8 cellular contexts compared by ENCODE assay signal in genomic region chr6:7311920-7312615, GRCh38. TPM values are rescaled to one million over a fixed set of nuclear protein-coding genes. Genes with fewer than 3 reads are reported as not detected.
A peak's percentile ranks its signal among the peaks of the same experiment; 100 is the strongest.
DNase-seq lines count a peak whose midpoint lies in the region; ATAC-seq and TF ChIP-seq lines count a peak whose summit lies in the region.

No MANE protein-coding gene starts in this region.

- no peaks in the 10 kb centered on the region for H4K20me1 ChIP-seq in mammary epithelial cell (ENCODE audit: insufficient read depth, low read length)

- in situ Hi-C loops in mammary epithelial cell (cut with MboI; ENCODE audit: low sequenced_read_pairs in 2 of 2): no loop called here
- in situ Hi-C loops in transverse colon (cut with MboI; ENCODE audit: low pct_ligation_motif_present in 1 of 4, low pct_unique_long_range_greater_than_20kb in 1 of 4, low sequenced_read_pairs in 3 of 4): no loop called here

- H3K36me3 ChIP-seq in mammary epithelial cell (ENCODE audit: insufficient read depth, low read length) (peaks cover 16% of the 10 kb centered on the region), lower lobe of right lung (peaks cover 26% of the 10 kb centered on the region), transverse colon (peaks cover 0 to 25% (median 5%) of the 10 kb centered on the region in 4 donors)

- WGBS in mammary epithelial cell (ENCODE audit: low coverage, missing lambda C conversion rate): 1% methylated on average over 17 of the region's 17 CpGs
- 2 to 9% methylated on average over 7 to 17 of the region's 17 CpGs for WGBS in transverse colon (ENCODE audit: low coverage in 1 of 2), 2 donors

- H3K9ac ChIP-seq in mammary epithelial cell (ENCODE audit: insufficient read depth, low read length): peak overlapping the region; percentile 92

- TSS peak; percentile 30 for BruUV-seq in mammary epithelial cell (replicated peaks; lab: Mats Ljungman, UMichigan)

- no peaks in the 10 kb centered on the region for H3K9me3 ChIP-seq in mammary epithelial cell (replicated peaks; ENCODE audit: insufficient read depth, low read length)
- no peaks in the 10 kb centered on the region for H3K9me3 ChIP-seq in lower lobe of right lung
- H3K9me3 ChIP-seq in transverse colon: no peaks in the 10 kb centered on the region

- H3K4me3 ChIP-seq in mammary epithelial cell (replicated peaks in 1 of 3; ENCODE audit: insufficient read depth in 1 of 3, low read depth in 2 of 3, low read length in 3 of 3) (peak overlapping the region; percentile 74 to 97 (median 89)), lower lobe of right lung (peak overlapping the region; percentile 96), transverse colon (peak overlapping the region; percentile 84 to 93 (median 86))

- H2AFZ ChIP-seq in mammary epithelial cell (ENCODE audit: low read depth, low read length): peak overlapping the region; percentile 85

- H3K27me3 ChIP-seq in mammary epithelial cell (ENCODE audit: insufficient read depth, low read length) (no peaks in the 10 kb centered on the region), lower lobe of right lung (ENCODE audit: low read depth) (no peaks in the 10 kb centered on the region), transverse colon (no peaks in the 10 kb centered on the region)

- peak overlapping the region; percentile 90 for H3K4me2 ChIP-seq in mammary epithelial cell (ENCODE audit: insufficient read depth, low read depth, low read length)

- peaks cover 59% of the 10 kb centered on the region for H3K79me2 ChIP-seq in mammary epithelial cell (ENCODE audit: insufficient read depth, low read length)

- H3K27ac ChIP-seq in mammary epithelial cell (ENCODE audit: insufficient read depth, low read depth, low read length) (peak overlapping the region; percentile 85), lower lobe of right lung (peak overlapping the region; percentile 93), transverse colon (peak overlapping the region; percentile 90 to 98 (median 94))

- TF ChIP-seq CTCF in mammary epithelial cell (conservative IDR thresholded peaks at IDR 0.05 in 1 of 2, IDR thresholded peaks at IDR 0.05 in 1 of 2; ENCODE audit: extremely low read depth in 1 of 2, insufficient read depth in 1 of 2, low read depth in 1 of 2, low read length in 2 of 2) (no peak), lower lobe of right lung (IDR thresholded peaks at IDR 0.05) (no peak), transverse colon (IDR thresholded peaks at IDR 0.05) (no peak)

- intact Hi-C loops in Right ventricle myocardium superior (cut with DNase I): loop anchor here (2.0 to 10.0 kb wide), 2 partner anchors 79 to 303 kb away; no protein-coding TSS in a partner anchor
- intact Hi-C loops in Right ventricle myocardium inferior (cut with DNase I): no loop called here
- intact Hi-C loops in mammary epithelial cell (cut with micrococcal nuclease): loop anchor here (1.0 to 5.0 kb wide), 3 partner anchors 240 to 303 kb away; no protein-coding TSS in a partner anchor
- intact Hi-C loops in lower lobe of right lung (cut with DNase I): no loop called here
- intact Hi-C loops in transverse colon (cut with DNase I; ENCODE audit: low total_unique reads): loop anchor here (2.0 kb wide), 1 partner anchor 77 kb away; the partner anchor contains the start of genes CAGE1 and RIOK1

- TF ChIP-seq POLR2A in transverse colon (IDR thresholded peaks at IDR 0.05): no peak

- H3K4me1 ChIP-seq in mammary epithelial cell (ENCODE audit: insufficient read depth, low read length) (peaks cover 12% of the 10 kb centered on the region), lower lobe of right lung (peaks cover 41% of the 10 kb centered on the region), transverse colon (peaks cover 9 to 33% (median 18%) of the 10 kb centered on the region in 4 donors)

- TF ChIP-seq EP300 in transverse colon (IDR thresholded peaks at IDR 0.05; ENCODE audit: low read depth): no peak

- dilution Hi-C loops in mammary epithelial cell (cut with HindIII; ENCODE audit: low sequenced_read_pairs): loop anchor here (5.0 kb wide), 1 partner anchor 75 kb away; the partner anchor contains the start of genes CAGE1 and RIOK1

- DNase-seq in Right ventricle myocardium superior (no peak), Right ventricle myocardium inferior (ENCODE audit: missing footprints) (no peak), NCI-H460 (ENCODE audit: extremely low read depth, low read depth) (peak; percentile 14), mammary epithelial cell (peak; percentile 40), lower lobe of right lung (no peak), transverse colon (no peak), NCI-H748 treated with DMSO at 0.1 percent for 48 hours (lab: John Stamatoyannopoulos, UW) (no peak)

- CTCF ChIA-PET in mammary epithelial cell (lab: Charles Lee; ENCODE audit: low non-redundant PET): no interaction called here

- peak; percentile 1 for ATAC-seq in Right ventricle myocardium superior (ENCODE audit: poor library complexity)
- ATAC-seq in Right ventricle myocardium inferior: no peak
- peak in 1 of 2 donors; percentile 0 for ATAC-seq in lower lobe of right lung
- no peak for ATAC-seq in HG03439 (IDR thresholded peaks at IDR 0.05; ENCODE audit: unreplicated experiment)

RNA-seq across cellular contexts. Expression of gene SSR1, which starts 0.9 kb away (rescaled TPM):
- 47.5 TPM for total RNA-seq in Right ventricle myocardium superior
- total RNA-seq in Right ventricle myocardium inferior: 58.5 TPM
- total RNA-seq in NCI-H460 (2014; rRNA removed; shearing (Covaris generic)): 133 and 141 TPM in 2 replicates
- polyA plus RNA-seq in NCI-H460 (2014; cell fraction: nucleus; rRNA removed): 37.0 and 50.3 TPM in 2 replicates
- total RNA-seq in mammary epithelial cell: 100 to 1,000 TPM in 1 of 2 donors, 10 to 100 TPM in 1; 93.5 to 179 TPM
- 124 TPM for polyA plus RNA-seq in mammary epithelial cell
- polyA minus RNA-seq in mammary epithelial cell: 193 TPM
- total RNA-seq in lower lobe of right lung: 127 TPM
- 10 to 100 TPM; 12.7 to 68.9 (median 50.3) TPM for total RNA-seq in transverse colon

Comparison
In these comparisons a context has a peak if more than half of its experiments do, and no peak if none do; other contexts are left out.
1. intact Hi-C loops: an anchor here in Right ventricle myocardium superior (2.0 to 10.0 kb wide), mammary epithelial cell (1.0 to 5.0 kb wide) and transverse colon (2.0 kb wide); none called in Right ventricle myocardium inferior and lower lobe of right lung.
2. DNase-seq: peak in NCI-H460 (single experiment) and mammary epithelial cell (single experiment); none in Right ventricle myocardium superior (single experiment), Right ventricle myocardium inferior (single experiment), lower lobe of right lung (single experiment), transverse colon (single experiment) and NCI-H748 treated with DMSO at 0.1 percent for 48 hours (single experiment).
3. Peak in every context shown above with its lines, with median percentiles within 50 percentile points of each other: H3K27ac ChIP-seq and H3K4me3 ChIP-seq.